In genomic region chr1:236800623-236801022, GRCh38 we compare ENCODE assay signal across 11 cellular contexts.
"Had no signal": no experiment of that assay in that cellular context is flagged by ENCODE, and none has a peak within 500 bp of the region (broad histone marks: within the 10 kb centered on the region; RNA-seq: fewer than 3 reads in every experiment).

No MANE protein-coding gene starts in this region.

- H3K9me3 Mint-ChIP-seq: brain; naive thymus-derived CD4-positive, alpha-beta T cell had no signal

- DNase-seq: activated naive CD4-positive, alpha-beta T cell treated with Interleukin-2 at 50 U/mL for 16 hours; activated T-cell treated with anti-CD3 and anti-CD28 coated beads, Interleukin-2, amount 50 U/mL, for 48 hours; amniotic stem cell; effector memory CD4-positive, alpha-beta T cell; hypothalamus; naive thymus-derived CD4-positive, alpha-beta T cell; posterior cingulate gyrus; substantia nigra had no signal

- H3K27me3 ChIP-seq: right atrium auricular region had no signal

- ATAC-seq: naive thymus-derived CD4-positive, alpha-beta T cell had no signal

- H3K4me3 ChIP-seq: right atrium auricular region had no signal

- H3K27me3 Mint-ChIP-seq: naive thymus-derived CD4-positive, alpha-beta T cell had no signal

- FAIRE-seq: small intestine had no signal

- H3K9me3 ChIP-seq: right atrium auricular region had no signal

- H3K27ac Mint-ChIP-seq: brain; naive thymus-derived CD4-positive, alpha-beta T cell had no signal
